ENCODE assay signal across 9 cellular contexts in the genomic region with DNA sequence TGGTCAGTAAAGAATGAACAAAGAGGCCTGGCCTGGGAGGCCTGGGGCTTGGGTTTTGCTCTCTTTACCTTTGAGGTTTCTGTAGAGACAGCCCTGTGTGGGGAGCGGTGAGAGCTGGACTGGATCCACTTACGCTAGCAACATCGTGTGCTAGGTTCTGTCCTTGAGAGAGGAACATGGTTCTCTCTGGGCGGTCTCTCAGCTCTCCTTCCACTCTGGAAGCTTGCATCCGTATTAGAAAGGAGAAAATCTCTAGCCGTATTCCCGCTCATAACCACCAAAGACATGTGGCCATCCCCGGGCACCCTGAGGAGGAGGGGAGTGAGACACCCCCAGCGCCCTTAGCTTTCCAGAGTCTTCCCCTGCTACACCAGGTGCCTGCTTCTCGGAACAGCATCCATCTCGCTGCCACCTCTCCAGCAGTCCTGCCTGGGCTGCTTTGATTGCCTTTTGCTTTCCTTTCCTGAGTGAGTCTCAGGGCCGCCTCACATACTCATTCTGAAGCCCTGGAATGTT. TPM values are rescaled to one million over a fixed set of nuclear protein-coding genes. Genes with fewer than 3 reads are reported as not detected.
DNase-seq lines count a peak whose midpoint lies in the region; TF ChIP-seq lines count a peak whose summit lies in the region.
"Had no signal": no experiment of that assay in that cellular context is flagged by ENCODE, and none has a peak within 500 bp of the region (broad histone marks: within the 10 kb centered on the region; RNA-seq: fewer than 3 reads in every experiment).

No MANE protein-coding gene starts in this region.

- 22% methylated on average over 12 of the region's 12 CpGs for WGBS in prostate gland

- TF ChIP-seq CTCF in fibroblast of the aortic adventitia (IDR thresholded peaks at IDR 0.05; ENCODE audit: insufficient read depth, low read length) = no peak
- TF ChIP-seq CTCF in prostate gland (IDR thresholded peaks at IDR 0.05) = no peak

- H3K27ac ChIP-seq in prostate gland = peak overlapping the region; percentile 86 to 91

- H3K9me3 ChIP-seq in prostate gland = no peaks in the 10 kb centered on the region

- no peaks in the 10 kb centered on the region for H3K36me3 ChIP-seq in prostate gland

- DNase-seq in EL (peak; percentile 15), RKO (ENCODE audit: low spot score) (peak; percentile 30), fibroblast of the aortic adventitia (ENCODE audit: low read depth) (peak; percentile 16), prostate gland (ENCODE audit: low spot score) (no peak), NOMO-1 (lab: John Stamatoyannopoulos, UW; ENCODE audit: unreplicated experiment in 2 of 2) (no peak), A172 (ENCODE audit: low spot score) (no peak), iPS-NIHi7 (ENCODE audit: extremely low spot score) (no peak)
- DNase-seq in activated CD4-positive, alpha-beta T cell treated with anti-CD3 and anti-CD28 coated beads for 1 hour = no peak
- DNase-seq: NCI-H510A treated with DMSO at 0.1 percent for 48 hours had no signal

- peak overlapping the region; percentile 91 for H3K4me3 ChIP-seq in fibroblast of the aortic adventitia (ENCODE audit: low read depth, low read length)
- peak overlapping the region; percentile 82 to 95 for H3K4me3 ChIP-seq in prostate gland

- TF ChIP-seq POLR2A in prostate gland (IDR thresholded peaks at IDR 0.05) = no peak

- intact Hi-C loops in prostate gland (cut with DNase I) = loop anchor here (1.0 to 10.0 kb wide), 3 partner anchors 23 to 260 kb away; a partner anchor contains a TSS

- H3K4me1 ChIP-seq in prostate gland (replicated peaks) = peaks cover 28% of the 10 kb centered on the region

- no peaks in the 10 kb centered on the region for H3K27me3 ChIP-seq in prostate gland (replicated peaks; ENCODE audit: insufficient read depth)

RNA-seq across cellular contexts. Expression of a gene that starts 1.3 kb away (rescaled TPM):
- total RNA-seq in fibroblast of the aortic adventitia (ENCODE audit: low replicate concordance) (5.6 and 11.5 TPM in 2 replicates), prostate gland (10 to 100 TPM; 34.5 to 41.2 TPM)
- 12.6 and 15.3 TPM in 2 replicates for total RNA-seq in A172 (2014; rRNA removed; shearing (Covaris generic))

RNA-seq across cellular contexts. Expression of a gene that starts 23.4 kb away (rescaled TPM):
- 8.6 and 16.1 TPM in 2 replicates for total RNA-seq in fibroblast of the aortic adventitia (ENCODE audit: low replicate concordance)
- total RNA-seq in prostate gland = 10 to 100 TPM; 12.8 to 25.6 TPM
- 57.9 and 76.0 TPM in 2 replicates for total RNA-seq in A172 (2014; rRNA removed; shearing (Covaris generic))

Comparison
In these comparisons a context has a peak if more than half of its experiments do, and no peak if none do; other contexts are left out.
1. DNase-seq: peak in EL (single experiment), RKO (single experiment) and fibroblast of the aortic adventitia (single experiment); none in prostate gland (single experiment), NOMO-1 (0 of 2), A172 (single experiment), iPS-NIHi7 (single experiment) and activated CD4-positive, alpha-beta T cell treated with anti-CD3 and anti-CD28 coated beads for 1 hour (single experiment).